Comparison of ENCODE assay signal across 15 cellular contexts in genomic region chr3:57659004-57659672, GRCh38. TPM values are rescaled to one million over a fixed set of nuclear protein-coding genes. Genes with fewer than 3 reads are reported as not detected.
DNase-seq lines count a peak whose midpoint lies in the region; ATAC-seq, FAIRE-seq and TF ChIP-seq lines count a peak whose summit lies in the region.
"Had no signal": no experiment of that assay in that cellular context is flagged by ENCODE, and none has a peak within 500 bp of the region (broad histone marks: within the 10 kb centered on the region; RNA-seq: fewer than 3 reads in every experiment).

No MANE protein-coding gene starts in this region.

- WGBS in HUES64: 91% methylated on average over 1 of the region's 1 CpG

- H3K4me3 ChIP-seq in A673 (ENCODE audit: low read depth, low read length, poor library complexity, severe bottlenecking) (no peak overlapping the region), HUES64 (ENCODE audit: low read length) (no peak overlapping the region), bronchial epithelial cell (ENCODE audit: low read depth, low read length) (no peak overlapping the region), lower lobe of right lung (no peak overlapping the region)
- H3K4me3 ChIP-seq: lung, sigmoid colon, SJCRH30 had no signal

- CTCF ChIA-PET in A673 (lab: Charles Lee): no interaction called here

- no peak overlapping the region for H3K9ac ChIP-seq in HUES64 (ENCODE audit: low read depth, low read length)

- no TSS peak for BruUV-seq in A673 (replicated peaks; lab: Mats Ljungman, UMichigan)

- H3K4me1 ChIP-seq in A673 (ENCODE audit: insufficient read depth, low read length, poor library complexity, severe bottlenecking): peaks cover 4% of the 10 kb centered on the region
- peaks cover 14% of the 10 kb centered on the region for H3K4me1 ChIP-seq in HUES64 (ENCODE audit: insufficient read depth, low read length)
- H3K4me1 ChIP-seq in lower lobe of right lung: peaks cover 3% of the 10 kb centered on the region
- H3K4me1 ChIP-seq: sigmoid colon, SJCRH30 had no signal

- H3K27me3 ChIP-seq in A673 (replicated peaks; ENCODE audit: insufficient read depth, low read depth, low read length, poor library complexity): no peaks in the 10 kb centered on the region
- H3K27me3 ChIP-seq in HUES64 (ENCODE audit: insufficient read depth, low read length): no peaks in the 10 kb centered on the region
- H3K27me3 ChIP-seq in bronchial epithelial cell (ENCODE audit: control insufficient read depth, insufficient read depth, low read length): no peaks in the 10 kb centered on the region
- H3K27me3 ChIP-seq in lower lobe of right lung (ENCODE audit: low read depth): no peaks in the 10 kb centered on the region
- H3K27me3 ChIP-seq: sigmoid colon, SJCRH30 had no signal

- TF ChIP-seq CTCF in A673 (conservative IDR thresholded peaks at IDR 0.05; ENCODE audit: low read depth, low read length): no peak
- TF ChIP-seq CTCF in bronchial epithelial cell (IDR thresholded peaks at IDR 0.05; ENCODE audit: insufficient read depth, low read length, severe bottlenecking): no peak
- no peak for TF ChIP-seq CTCF in lower lobe of right lung (IDR thresholded peaks at IDR 0.05)

- H3K9me3 ChIP-seq in A673 (ENCODE audit: low read depth, low read length, poor library complexity, severe bottlenecking) (no peaks in the 10 kb centered on the region), HUES64 (ENCODE audit: insufficient read depth, low read depth, low read length) (no peaks in the 10 kb centered on the region), lower lobe of right lung (no peaks in the 10 kb centered on the region)
- H3K9me3 ChIP-seq: sigmoid colon, SJCRH30 had no signal

- H3K36me3 ChIP-seq in A673 (ENCODE audit: insufficient read depth, low read length, poor library complexity, severe bottlenecking) (peaks cover 11% of the 10 kb centered on the region), HUES64 (ENCODE audit: insufficient read depth, low read length) (peaks cover 64% of the 10 kb centered on the region), bronchial epithelial cell (ENCODE audit: control insufficient read depth, insufficient read depth, low read length) (peaks cover 2% of the 10 kb centered on the region), lower lobe of right lung (peaks cover 95% of the 10 kb centered on the region)
- H3K36me3 ChIP-seq: SJCRH30 had no signal

- ATAC-seq in lower lobe of right lung: no peak

- H3K27ac ChIP-seq in A673 (ENCODE audit: low read depth, low read length, poor library complexity, severe bottlenecking): no peak overlapping the region
- H3K27ac ChIP-seq in HUES64 (ENCODE audit: low read depth, low read length): peak overlapping the region; percentile 64; the same call in 1 of the 2 replicates
- peak overlapping the region; percentile 4 for H3K27ac ChIP-seq in lower lobe of right lung
- H3K27ac ChIP-seq: SJCRH30 had no signal

- POLR2A ChIA-PET in A673 (lab: Charles Lee; ENCODE audit: low non-redundant PET): no interaction called here

- no peak for FAIRE-seq in bronchial epithelial cell (lab: Jason Lieb, UNC)
- FAIRE-seq: colon, TTC549 had no signal

- intact Hi-C loops in A673 (cut with micrococcal nuclease; ENCODE audit: unreplicated experiment): no loop called here
- intact Hi-C loops in lower lobe of right lung (cut with DNase I): no loop called here

- peak; percentile 3 for DNase-seq in A673 (ENCODE audit: low spot score)
- DNase-seq in bronchial epithelial cell (ENCODE audit: low read depth): peak; percentile 76
- no peak for DNase-seq in lower lobe of right lung
- DNase-seq in AG08395 (ENCODE audit: low spot score): no peak
- no peak for DNase-seq in activated CD4-positive, alpha-beta T cell treated with anti-CD3 and anti-CD28 coated beads, Interleukin-2, amount 50 U/mL, for 48 hours
- no peak for DNase-seq in stimulated activated naive CD4-positive, alpha-beta T cell treated with Interleukin-2 at 50 U/mL for 16 hours (lab: John Stamatoyannopoulos, UW)
- DNase-seq in occipital lobe (lab: John Stamatoyannopoulos, UW): no peak
- DNase-seq: activated naive CD4-positive, alpha-beta T cell treated with anti-CD3 and anti-CD28 coated beads for 36 hours; DMS153; sigmoid colon; SJCRH30 had no signal

RNA-seq across cellular contexts. Expression of gene DENND6A, which starts 33.7 kb away (rescaled TPM):
- total RNA-seq in A673 (2021): 22.1 and 22.5 TPM in 2 replicates
- 9.1 TPM for polyA plus RNA-seq in HUES64 (2013, experiment 1 of 2)
- polyA plus RNA-seq in HUES64 (2013, experiment 2 of 2): 11.0 TPM
- total RNA-seq in bronchial epithelial cell: 21.8 and 26.1 TPM in 2 replicates
- 22.3 TPM for total RNA-seq in lower lobe of right lung
- total RNA-seq in occipital lobe: 55.7 TPM

Comparison
In these comparisons a context has a peak if more than half of its experiments do, and no peak if none do; other contexts are left out.
1. DNase-seq: peak in A673 (single experiment) and bronchial epithelial cell (single experiment); none in lower lobe of right lung (single experiment), AG08395 (single experiment), activated CD4-positive, alpha-beta T cell treated with anti-CD3 and anti-CD28 coated beads, Interleukin-2, amount 50 U/mL, for 48 hours (0 of 2), stimulated activated naive CD4-positive, alpha-beta T cell treated with Interleukin-2 at 50 U/mL for 16 hours (single experiment) and occipital lobe (single experiment).